In genomic region chr7:155951554-155952158, GRCh38 we compare ENCODE assay signal across 1 cellular context.
TF ChIP-seq lines count a peak whose summit lies in the region.

No MANE protein-coding gene starts in this region.

TF ChIP-seq in HepG2, 621 proteins besides CTCF, POLR2A, EP300 and RAD21 (continued from another document and continues in another):
- TF ChIP-seq ZBTB40 (IDR thresholded peaks at IDR 0.05) (no peak), ZBTB40 (CRISPR knock-in tag; IDR thresholded peaks at IDR 0.05) (peak; percentile 69), TCF7 (IDR thresholded peaks at IDR 0.05; ENCODE audit: low read depth) (no peak), ZNF646 (CRISPR knock-in tag; IDR thresholded peaks at IDR 0.05) (peak; percentile 32; the same call in 1 of the 2 replicates), MLLT10 (CRISPR knock-in tag; IDR thresholded peaks at IDR 0.05) (no peak), ZFX (CRISPR knock-in tag; IDR thresholded peaks at IDR 0.05; ENCODE audit: low read depth) (peak; percentile 65), XBP1 (CRISPR knock-in tag; IDR thresholded peaks at IDR 0.05) (no peak), ASH2L (IDR thresholded peaks at IDR 0.05; ENCODE audit: insufficient read length, low read depth, low read length) (no peak), FOSL1 (CRISPR knock-in tag; IDR thresholded peaks at IDR 0.05; ENCODE audit: borderline replicate concordance) (peak; percentile 81), MAZ (IDR thresholded peaks at IDR 0.05; ENCODE audit: borderline replicate concordance, low read depth, low read length) (no peak), MAZ (CRISPR knock-in tag; IDR thresholded peaks at IDR 0.05; ENCODE audit: low read depth) (peak; percentile 76), ZNF678 (CRISPR knock-in tag; IDR thresholded peaks at IDR 0.05) (0 out of 2 replicates have a peak, but pooled peaks have one; percentile 17), ZNF883 (CRISPR knock-in tag; IDR thresholded peaks at IDR 0.05; ENCODE audit: not compliant biosample characterization) (no peak), PRDM15 (CRISPR knock-in tag; IDR thresholded peaks at IDR 0.05) (no peak), SRF (IDR thresholded peaks at IDR 0.05; ENCODE audit: low read depth, low read length) (no peak), ZNF501 (CRISPR knock-in tag; IDR thresholded peaks at IDR 0.05) (peak; percentile 47; the same call in 1 of the 2 replicates), ZNF747 (CRISPR knock-in tag; IDR thresholded peaks at IDR 0.05; ENCODE audit: borderline replicate concordance) (peak; percentile 67; the same call in 1 of the 2 replicates), KLF13 (CRISPR knock-in tag; IDR thresholded peaks at IDR 0.05) (no peak), MEIS1 (CRISPR knock-in tag; IDR thresholded peaks at IDR 0.05; ENCODE audit: borderline replicate concordance) (peak; percentile 60; the same call in 1 of the 2 replicates), ZNF180 (CRISPR knock-in tag; IDR thresholded peaks at IDR 0.05; ENCODE audit: borderline replicate concordance, low read depth) (no peak), ZFP37 (CRISPR knock-in tag; IDR thresholded peaks at IDR 0.05; ENCODE audit: borderline replicate concordance) (peak; percentile 65; the same call in 1 of the 2 replicates), MAFF (IDR thresholded peaks at IDR 0.05; ENCODE audit: low read depth, low read length) (peak; percentile 40; the same call in 1 of the 2 replicates), ZBTB39 (CRISPR knock-in tag; IDR thresholded peaks at IDR 0.05) (no peak; the same call in 1 of the 2 replicates), KAT7 (CRISPR knock-in tag; IDR thresholded peaks at IDR 0.05; ENCODE audit: borderline replicate concordance) (peak; percentile 57; the same call in 1 of the 2 replicates), ZNF558 (CRISPR knock-in tag; IDR thresholded peaks at IDR 0.05; ENCODE audit: borderline replicate concordance) (no peak), SALL2 (CRISPR knock-in tag; IDR thresholded peaks at IDR 0.05) (peak; percentile 93), SP140L (CRISPR knock-in tag; IDR thresholded peaks at IDR 0.05; ENCODE audit: borderline replicate concordance) (no peak), ZSCAN12 (CRISPR knock-in tag; IDR thresholded peaks at IDR 0.05) (no peak), ZBTB10 (CRISPR knock-in tag; IDR thresholded peaks at IDR 0.05; ENCODE audit: borderline replicate concordance) (no peak), ZFP62 (CRISPR knock-in tag; IDR thresholded peaks at IDR 0.05) (no peak), ZNF446 (CRISPR knock-in tag; IDR thresholded peaks at IDR 0.05) (no peak), YEATS4 (CRISPR knock-in tag; IDR thresholded peaks at IDR 0.05; ENCODE audit: borderline replicate concordance) (peak; percentile 91), GATAD2A (CRISPR knock-in tag; IDR thresholded peaks at IDR 0.05) (peak; percentile 98), FLYWCH1 (CRISPR knock-in tag; IDR thresholded peaks at IDR 0.05) (no peak)
